Comparison of ENCODE assay signal across 9 cellular contexts in genomic region chr1:7299329-7299799, GRCh38.
DNase-seq lines count a peak whose midpoint lies in the region; ATAC-seq, FAIRE-seq and TF ChIP-seq lines count a peak whose summit lies in the region.
"Had no signal": no experiment of that assay in that cellular context is flagged by ENCODE, and none has a peak within 500 bp of the region (broad histone marks: within the 10 kb centered on the region; RNA-seq: fewer than 3 reads in every experiment).

No MANE protein-coding gene starts in this region.

- H3K27me3 Mint-ChIP-seq in type B pancreatic cell = peaks cover 12% of the 10 kb centered on the region

- H3K4me1 Mint-ChIP-seq in type B pancreatic cell (ENCODE audit: unreplicated experiment) = peaks cover 19% of the 10 kb centered on the region
- H3K4me1 Mint-ChIP-seq: naive thymus-derived CD4-positive, alpha-beta T cell had no signal

- H3K27ac Mint-ChIP-seq in type B pancreatic cell = no peak overlapping the region
- H3K27ac Mint-ChIP-seq: naive thymus-derived CD4-positive, alpha-beta T cell had no signal

- H3K4me3 Mint-ChIP-seq in type B pancreatic cell = peak overlapping the region; percentile 53
- H3K4me3 Mint-ChIP-seq: naive thymus-derived CD4-positive, alpha-beta T cell had no signal

- no peak for FAIRE-seq in GM12892 (lab: Jason Lieb, UNC)

- H3K36me3 Mint-ChIP-seq in type B pancreatic cell = no peaks in the 10 kb centered on the region
- H3K36me3 Mint-ChIP-seq: naive thymus-derived CD4-positive, alpha-beta T cell had no signal

- ATAC-seq in HG02973 (IDR thresholded peaks at IDR 0.05; ENCODE audit: unreplicated experiment) (no peak), HG02885 (IDR thresholded peaks at IDR 0.05; ENCODE audit: poor library complexity, unreplicated experiment) (no peak)
- ATAC-seq: naive thymus-derived CD4-positive, alpha-beta T cell had no signal

- TF ChIP-seq POLR2A in GM12892 (IDR thresholded peaks at IDR 0.05; ENCODE audit: low read depth, low read length) = no peak

- DNase-seq in NCI-H1694 (lab: John Stamatoyannopoulos, UW) = peak; percentile 1
- DNase-seq in NCI-H1694 treated with DMSO at 0.1 percent for 48 hours (lab: John Stamatoyannopoulos, UW) = no peak
- DNase-seq in cerebellum (ENCODE audit: low spot score) = peak; percentile 38
- DNase-seq in left kidney (ENCODE audit: low read depth, low spot score) = peak; percentile 57
- peak; percentile 56 for DNase-seq in type B pancreatic cell (ENCODE audit: extremely low spot score, unreplicated experiment)
- no peak for DNase-seq in GM12892 (ENCODE audit: insufficient read length)
- DNase-seq: naive thymus-derived CD4-positive, alpha-beta T cell had no signal

- H3K9me3 Mint-ChIP-seq in type B pancreatic cell = peaks cover 6% of the 10 kb centered on the region

- TF ChIP-seq CTCF in type B pancreatic cell (conservative IDR thresholded peaks at IDR 0.05) = no peak

Comparison
In these comparisons a context has a peak if more than half of its experiments do, and no peak if none do; other contexts are left out.
1. DNase-seq: peak in NCI-H1694 (single experiment), cerebellum (single experiment), left kidney (single experiment) and type B pancreatic cell (single experiment); none in NCI-H1694 treated with DMSO at 0.1 percent for 48 hours (single experiment) and GM12892 (single experiment).